ENCODE assay signal across 32 cellular contexts in the genomic region with DNA sequence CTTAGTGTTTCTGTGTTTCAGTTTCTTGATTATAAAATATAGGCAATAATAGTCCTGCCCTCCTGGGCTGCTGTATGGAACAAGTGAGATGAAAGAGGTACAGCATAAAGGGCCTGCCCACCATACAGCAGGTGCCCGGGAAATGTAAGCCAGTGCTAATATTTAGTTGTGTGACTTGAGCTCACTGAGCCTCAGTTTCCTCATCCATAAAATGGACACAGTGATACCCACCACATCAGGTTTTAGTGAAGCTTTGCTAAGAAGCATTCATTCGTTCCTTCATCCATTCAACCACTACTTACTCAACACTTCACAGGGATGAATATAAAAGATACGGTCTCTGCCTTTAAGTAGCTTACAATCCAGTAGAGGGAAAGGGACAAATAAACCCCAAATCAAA. TPM values are rescaled to one million over a fixed set of nuclear protein-coding genes. Genes with fewer than 3 reads are reported as not detected.
"Had no signal": no experiment of that assay in that cellular context is flagged by ENCODE, and none has a peak within 500 bp of the region (broad histone marks: within the 10 kb centered on the region; RNA-seq: fewer than 3 reads in every experiment).

No MANE protein-coding gene starts in this region.

- H3K27ac Mint-ChIP-seq: dendritic cell treated with granulocyte-macrophage colony-stimulating factor and Interleukin-4, amounts not matched to agents 40 ng/mL and 50 ng/mL, for 4 days; effector memory CD8-positive, alpha-beta T cell; endodermal cell; mesothelial cell of epicardium had no signal

- ATAC-seq: effector memory CD8-positive, alpha-beta T cell; esophagus mucosa; gastrocnemius medialis; left cardiac atrium; left lung; left ventricle myocardium superior; lower lobe of right lung; mucosa of descending colon had no signal

- H3K4me3 ChIP-seq: colonic mucosa, esophagus squamous epithelium, gastrocnemius medialis, heart right ventricle, left lung, lower lobe of right lung, mucosa of descending colon had no signal

- H3K27ac ChIP-seq: colonic mucosa, epithelial cell of prostate, esophagus squamous epithelium, gastrocnemius medialis, heart right ventricle, left lung, lower lobe of right lung had no signal

- H3K27me3 Mint-ChIP-seq: dendritic cell treated with granulocyte-macrophage colony-stimulating factor and Interleukin-4, amounts not matched to agents 40 ng/mL and 50 ng/mL, for 4 days; effector memory CD8-positive, alpha-beta T cell had no signal

- H3K9me3 Mint-ChIP-seq: dendritic cell treated with granulocyte-macrophage colony-stimulating factor and Interleukin-4, amounts not matched to agents 40 ng/mL and 50 ng/mL, for 4 days; effector memory CD8-positive, alpha-beta T cell; endodermal cell; mesothelial cell of epicardium had no signal

- H3K27me3 ChIP-seq: colonic mucosa, gastrocnemius medialis, heart right ventricle, left lung had no signal

- H3K4me3 Mint-ChIP-seq: dendritic cell treated with granulocyte-macrophage colony-stimulating factor and Interleukin-4, amounts not matched to agents 40 ng/mL and 50 ng/mL, for 4 days; effector memory CD8-positive, alpha-beta T cell; endodermal cell; mesothelial cell of epicardium had no signal

- H3K4me1 ChIP-seq: colonic mucosa, gastrocnemius medialis, left lung, lower lobe of right lung had no signal

- DNase-seq: colonic mucosa; cortex of kidney; effector CD8-positive, alpha-beta T cell; effector memory CD8-positive, alpha-beta T cell; endodermal cell; erythroblast; esophagus squamous epithelium; foreskin fibroblast; foreskin melanocyte; gastrocnemius medialis; glutamatergic neuron; heart right ventricle; hippocampal formation; left cardiac atrium; left ventricle myocardium superior; lower lobe of right lung; mesenchymal stem cell; mucosa of descending colon had no signal

- FAIRE-seq: endometrium, islet of Langerhans, keratinocyte had no signal

- H3K36me3 Mint-ChIP-seq: mesothelial cell of epicardium had no signal

- H3K4me1 Mint-ChIP-seq: endodermal cell had no signal

- H3K9me3 ChIP-seq: colonic mucosa, esophagus squamous epithelium, gastrocnemius medialis, heart right ventricle, left lung, lower lobe of right lung, mucosa of descending colon had no signal

- H3K36me3 ChIP-seq: colonic mucosa, esophagus squamous epithelium, gastrocnemius medialis, heart right ventricle, left lung, lower lobe of right lung had no signal

RNA-seq across cellular contexts. Expression of a gene that starts 19.9 kb away (rescaled TPM):
- total RNA-seq: dermis microvascular lymphatic vessel endothelial cell, gastrocnemius medialis, glomerular endothelial cell, kidney epithelial cell, left lung, lower lobe of right lung, lung microvascular endothelial cell, mesenteric fat pad, myocyte had no signal
- polyA plus RNA-seq: keratinocyte had no signal
